Comparison of ENCODE assay signal across 9 cellular contexts in the genomic region with DNA sequence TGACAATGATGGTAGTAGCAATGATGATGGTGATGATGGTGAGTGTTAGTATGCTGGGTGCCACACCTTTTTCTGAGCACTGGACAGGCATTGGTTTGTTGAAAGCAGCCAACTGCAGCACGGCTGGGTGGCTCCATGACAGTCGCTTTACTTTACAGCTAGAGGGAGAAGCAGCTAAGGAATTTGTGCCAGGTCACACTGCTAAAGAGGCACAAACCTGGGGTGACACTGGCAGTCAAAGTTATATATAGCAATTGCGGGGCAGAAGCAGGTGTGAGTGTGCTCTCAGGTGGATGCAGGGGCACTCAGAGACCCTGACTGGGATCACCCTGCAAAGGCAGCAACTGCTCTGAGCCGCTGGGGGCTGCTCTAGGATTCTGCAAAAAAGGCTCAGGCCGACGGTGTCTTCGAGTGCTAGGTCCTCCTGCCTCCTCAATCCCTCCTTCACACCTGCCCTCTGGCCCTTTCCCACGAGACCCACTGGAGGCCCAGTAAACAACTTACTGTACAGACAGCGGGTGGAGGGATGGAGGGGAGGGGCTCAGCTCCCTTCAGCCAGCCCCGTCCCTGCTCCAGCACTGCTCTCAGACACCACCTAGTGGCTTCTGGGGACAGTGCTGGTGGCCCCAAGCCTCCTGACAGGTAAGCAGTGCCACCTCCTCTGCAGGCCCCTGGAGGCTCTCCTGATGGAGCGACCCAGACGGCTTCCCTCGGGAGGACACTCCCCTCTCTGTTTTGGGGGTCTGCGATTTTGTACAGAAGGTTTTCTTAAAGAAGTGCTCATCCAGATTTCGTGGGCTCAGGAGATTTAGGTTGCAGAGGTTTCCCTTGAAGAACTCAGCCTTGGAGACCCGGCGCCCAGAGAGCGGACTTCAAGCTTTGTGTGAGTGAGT. TPM values are rescaled to one million over a fixed set of nuclear protein-coding genes. Genes with fewer than 3 reads are reported as not detected.
DNase-seq lines count a peak whose midpoint lies in the region; ATAC-seq and TF ChIP-seq lines count a peak whose summit lies in the region.
"Had no signal": no experiment of that assay in that cellular context is flagged by ENCODE, and none has a peak within 500 bp of the region (broad histone marks: within the 10 kb centered on the region; RNA-seq: fewer than 3 reads in every experiment).

No MANE protein-coding gene starts in this region.

- H3K4ac ChIP-seq in trophoblast cell (ENCODE audit: low read depth, low read length): no peak overlapping the region

- CTCF ChIA-PET in Caco-2 (lab: Charles Lee): interaction anchor here (0.6 to 2.9 kb wide), 38 partner anchors 8 to 372 kb away, joined by 3 to 188 read pairs (median 6); a partner anchor contains a TSS

- H3K9ac ChIP-seq in MM.1S (ENCODE audit: low read length) (no peak overlapping the region), trophoblast cell (ENCODE audit: low read length) (no peak overlapping the region)

- no peaks in the 10 kb centered on the region for H3K9me2 ChIP-seq in MM.1S (replicated peaks; ENCODE audit: insufficient read depth, low read length)

- H2BK5ac ChIP-seq in trophoblast cell (ENCODE audit: low read depth, low read length, poor library complexity): no peak overlapping the region

- peaks cover 54% of the 10 kb centered on the region for H3K36me3 Mint-ChIP-seq in Caco-2 (ENCODE audit: insufficient read depth, unreplicated experiment)
- H3K36me3 Mint-ChIP-seq in activated T-helper 2 cell treated with anti-CD3 and anti-CD28 coated beads, Interferon-gamma antibody, Interleukin-2, Interleukin-4, amounts not matched to agents 10 μg/mL and 5 μg/mL and 100 μg/mL, durations not matched to agents 14 hours and 24 hours and 36 hours (ENCODE audit: low read depth): peaks cover 33% of the 10 kb centered on the region

- intact Hi-C loops in Caco-2 (cut with micrococcal nuclease; ENCODE audit: unreplicated experiment): loop anchor here (1.0 to 5.0 kb wide), 3 partner anchors 20 to 80 kb away; a partner anchor contains a TSS
- intact Hi-C loops in activated T-helper 2 cell treated with anti-CD3 and anti-CD28 coated beads, Interferon-gamma antibody, Interleukin-2, Interleukin-4, amounts not matched to agents 10 μg/mL and 5 μg/mL and 100 μg/mL, durations not matched to agents 14 hours and 24 hours and 36 hours (cut with micrococcal nuclease): loop anchor here (1.0 kb wide), 1 partner anchor 80 kb away; a partner anchor contains a TSS
- intact Hi-C loops in upper lobe of right lung (cut with DNase I): no loop called here

- no peak overlapping the region for H4K91ac ChIP-seq in trophoblast cell (ENCODE audit: low read depth, low read length)

- H3K79me2 ChIP-seq in MM.1S (ENCODE audit: low read length): peaks cover 35% of the 10 kb centered on the region
- H3K79me2 ChIP-seq in trophoblast cell (ENCODE audit: control insufficient read depth, insufficient read depth, low read length, poor library complexity): peaks cover 18% of the 10 kb centered on the region

- no peak overlapping the region for H3K18ac ChIP-seq in trophoblast cell (ENCODE audit: low read length)

- H3K79me1 ChIP-seq in trophoblast cell (ENCODE audit: low read length): peaks cover 26% of the 10 kb centered on the region

- H3K27ac ChIP-seq in MM.1S (ENCODE audit: low read length) (no peak overlapping the region), trophoblast cell (ENCODE audit: low read depth, low read length) (no peak overlapping the region), upper lobe of right lung (no peak overlapping the region)

- H3K36me3 ChIP-seq in Caco-2 (ENCODE audit: control insufficient read depth, insufficient read depth, low read length) (peaks cover 1% of the 10 kb centered on the region; the same call in 1 of the 2 replicates), MM.1S (replicated peaks; ENCODE audit: insufficient read depth, low read length) (no peaks in the 10 kb centered on the region), trophoblast cell (ENCODE audit: control insufficient read depth in 1 of 2, insufficient read depth in 2 of 2, low read length in 2 of 2) (peaks cover under 1 to 6% of the 10 kb centered on the region in 2 experiments), upper lobe of right lung (no peaks in the 10 kb centered on the region)

- peaks cover 12% of the 10 kb centered on the region for H3K9me3 Mint-ChIP-seq in Caco-2 (ENCODE audit: unreplicated experiment)
- H3K9me3 Mint-ChIP-seq in activated T-helper 2 cell treated with anti-CD3 and anti-CD28 coated beads, Interferon-gamma antibody, Interleukin-2, Interleukin-4, amounts not matched to agents 10 μg/mL and 5 μg/mL and 100 μg/mL, durations not matched to agents 14 hours and 24 hours and 36 hours: peaks cover 5% of the 10 kb centered on the region

- POLR2A ChIA-PET in Caco-2 (lab: Charles Lee): interaction anchor here (0.6 to 1.8 kb wide), 8 partner anchors 11 to 1982 kb away, joined by 3 to 32 read pairs (median 4); a partner anchor contains a TSS

- no peak overlapping the region for H3K14ac ChIP-seq in trophoblast cell (ENCODE audit: low read length)

- no CpG with 5 or more reads among the region's 18 CpGs for WGBS in trophoblast cell (ENCODE audit: extremely low coverage, insufficient coverage, insufficient read length)

- peaks cover 15% of the 10 kb centered on the region for H3K4me1 Mint-ChIP-seq in Caco-2 (ENCODE audit: low read depth, unreplicated experiment)
- H3K4me1 Mint-ChIP-seq in activated T-helper 2 cell treated with anti-CD3 and anti-CD28 coated beads, Interferon-gamma antibody, Interleukin-2, Interleukin-4, amounts not matched to agents 10 μg/mL and 5 μg/mL and 100 μg/mL, durations not matched to agents 14 hours and 24 hours and 36 hours (ENCODE audit: low read depth): peaks cover 21% of the 10 kb centered on the region

- H3K27me3 ChIP-seq in Caco-2 (replicated peaks; ENCODE audit: control insufficient read depth, insufficient read depth, low read length) (no peaks in the 10 kb centered on the region), MM.1S (replicated peaks; ENCODE audit: insufficient read depth, low read length) (no peaks in the 10 kb centered on the region), trophoblast cell (ENCODE audit: insufficient read depth, low read length) (no peaks in the 10 kb centered on the region), upper lobe of right lung (no peaks in the 10 kb centered on the region)

- H3K4me1 ChIP-seq in Caco-2 (peaks cover 31% of the 10 kb centered on the region), MM.1S (ENCODE audit: low read length) (0 out of 2 replicates have a peak, but pooled peaks cover 3% of the 10 kb centered on the region), trophoblast cell (ENCODE audit: control insufficient read depth in 1 of 2, insufficient read depth in 2 of 2, low read length in 2 of 2) (peaks cover 14 to 22% of the 10 kb centered on the region in 2 experiments), upper lobe of right lung (peaks cover 17% of the 10 kb centered on the region)

- no peaks in the 10 kb centered on the region for H3K9me3 ChIP-seq in Caco-2
- no peaks in the 10 kb centered on the region for H3K9me3 ChIP-seq in MM.1S (replicated peaks; ENCODE audit: insufficient read depth, low read length)
- no peaks in the 10 kb centered on the region for H3K9me3 ChIP-seq in trophoblast cell (ENCODE audit: insufficient read depth, low read depth, low read length)
- no peaks in the 10 kb centered on the region for H3K9me3 ChIP-seq in upper lobe of right lung

- no peak overlapping the region for H4K12ac ChIP-seq in trophoblast cell (ENCODE audit: low read depth, low read length)

- no TSS peak for BruUV-seq in Caco-2 (replicated peaks; lab: Mats Ljungman, UMichigan)

- H3K4me2 ChIP-seq in MM.1S (ENCODE audit: low read depth, low read length): no peak overlapping the region
- H3K4me2 ChIP-seq in trophoblast cell (ENCODE audit: low read length): no peak overlapping the region

- no peaks in the 10 kb centered on the region for H4K20me1 ChIP-seq in MM.1S (ENCODE audit: insufficient read depth, low read length)

- no peak overlapping the region for H4K8ac ChIP-seq in trophoblast cell (ENCODE audit: low read depth, low read length)

- no peak overlapping the region for H2BK120ac ChIP-seq in trophoblast cell (ENCODE audit: insufficient read depth, low read length, poor library complexity)

- no peak overlapping the region for H3K4me3 Mint-ChIP-seq in Caco-2 (ENCODE audit: unreplicated experiment)
- no peak overlapping the region for H3K4me3 Mint-ChIP-seq in activated T-helper 2 cell treated with anti-CD3 and anti-CD28 coated beads, Interferon-gamma antibody, Interleukin-2, Interleukin-4, amounts not matched to agents 10 μg/mL and 5 μg/mL and 100 μg/mL, durations not matched to agents 14 hours and 24 hours and 36 hours (ENCODE audit: low read depth)

- H3K4me3 ChIP-seq in Caco-2 (ENCODE audit: low read depth, low read length) (no peak overlapping the region), MM.1S (ENCODE audit: low read length) (no peak overlapping the region), foreskin fibroblast (ENCODE audit: low read depth in 1 of 2, low read length in 2 of 2) (no peak overlapping the region), trophoblast cell (ENCODE audit: low read depth, low read length) (no peak overlapping the region), upper lobe of right lung (no peak overlapping the region)

- H3K27ac Mint-ChIP-seq in Caco-2 (ENCODE audit: unreplicated experiment): peak overlapping the region; percentile 53
- H3K27ac Mint-ChIP-seq in activated T-helper 2 cell treated with anti-CD3 and anti-CD28 coated beads, Interferon-gamma antibody, Interleukin-2, Interleukin-4, amounts not matched to agents 10 μg/mL and 5 μg/mL and 100 μg/mL, durations not matched to agents 14 hours and 24 hours and 36 hours: no peak overlapping the region

- H2AFZ ChIP-seq in MM.1S (ENCODE audit: low read length) (no peak overlapping the region), trophoblast cell (ENCODE audit: insufficient read depth, low read length, poor library complexity) (no peak overlapping the region)

- DNase-seq in Caco-2 (peak; percentile 96 to 99), MM.1S (peak; percentile 81), SHP77 treated with DMSO at 0.1 percent for 48 hours (lab: John Stamatoyannopoulos, UW) (peak; percentile 86), foreskin fibroblast (peak; percentile 60 to 87), trophoblast cell (peak; percentile 86 to 90), upper lobe of right lung (peak; percentile 88)
- DNase-seq in activated T-helper 2 cell treated with anti-CD3 and anti-CD28 coated beads, Interferon-gamma antibody, Interleukin-2, Interleukin-4, amounts not matched to agents 10 μg/mL and 5 μg/mL and 100 μg/mL, durations not matched to agents 14 hours and 24 hours and 36 hours (ENCODE audit: low spot score): peak; percentile 76

- no peak overlapping the region for H2BK12ac ChIP-seq in trophoblast cell (ENCODE audit: low read length)

- H3F3A ChIP-seq in MM.1S (ENCODE audit: insufficient read depth, low read length): peaks cover 9% of the 10 kb centered on the region; the same call in 1 of the 2 replicates

- no peaks in the 10 kb centered on the region for H3K27me3 Mint-ChIP-seq in Caco-2 (ENCODE audit: insufficient read depth, unreplicated experiment)
- no peaks in the 10 kb centered on the region for H3K27me3 Mint-ChIP-seq in activated T-helper 2 cell treated with anti-CD3 and anti-CD28 coated beads, Interferon-gamma antibody, Interleukin-2, Interleukin-4, amounts not matched to agents 10 μg/mL and 5 μg/mL and 100 μg/mL, durations not matched to agents 14 hours and 24 hours and 36 hours (ENCODE audit: low read depth)

- no peak overlapping the region for H3K23ac ChIP-seq in trophoblast cell (ENCODE audit: low read length)

- ATAC-seq in GM21526 (IDR thresholded peaks at IDR 0.05; ENCODE audit: low FRiP score, unreplicated experiment) (peak; percentile 50), upper lobe of right lung (peak; percentile 83)

- TF ChIP-seq CTCF in Caco-2 (IDR thresholded peaks at IDR 0.05; ENCODE audit: insufficient read depth in 1 of 2, low read depth in 1 of 2, low read length in 1 of 2, severe bottlenecking in 1 of 2, unreplicated experiment in 1 of 2): peak; percentile 99 to 100
- peak; percentile 95 for TF ChIP-seq CTCF in MM.1S (IDR thresholded peaks at IDR 0.05; ENCODE audit: low read length)
- peak; percentile 95 for TF ChIP-seq CTCF in foreskin fibroblast (IDR thresholded peaks at IDR 0.05; ENCODE audit: low read depth, low read length)
- TF ChIP-seq CTCF in upper lobe of right lung (IDR thresholded peaks at IDR 0.05): peak; percentile 95

- no peak overlapping the region for H2AK5ac ChIP-seq in trophoblast cell (ENCODE audit: low read length)

RNA-seq across cellular contexts. Expression of a gene that starts 4.4 kb away (rescaled TPM):
- total RNA-seq in Caco-2 (2022) (4,496 and 4,723 TPM in 2 replicates), upper lobe of right lung (1,050 TPM)
- 2,020 and 2,085 TPM in 2 replicates for total RNA-seq in activated T-helper 2 cell treated with anti-CD3 and anti-CD28 coated beads, Interferon-gamma antibody, Interleukin-2, Interleukin-4, amounts not matched to agents 10 μg/mL and 5 μg/mL and 100 μg/mL, durations not matched to agents 14 hours and 24 hours and 36 hours
- polyA plus RNA-seq in trophoblast cell (2013): 2,264 and 2,365 TPM in 2 replicates

RNA-seq across cellular contexts. Expression of a gene that starts 15.4 kb away (rescaled TPM):
- total RNA-seq in Caco-2 (2022) (1,050 and 1,125 TPM in 2 replicates), upper lobe of right lung (279 TPM)
- 3.1 and 3.9 TPM in 2 replicates for total RNA-seq in activated T-helper 2 cell treated with anti-CD3 and anti-CD28 coated beads, Interferon-gamma antibody, Interleukin-2, Interleukin-4, amounts not matched to agents 10 μg/mL and 5 μg/mL and 100 μg/mL, durations not matched to agents 14 hours and 24 hours and 36 hours
- 135 and 147 TPM in 2 replicates for polyA plus RNA-seq in trophoblast cell (2013)

RNA-seq across cellular contexts. Expression of a gene that starts 24.5 kb away (rescaled TPM):
- total RNA-seq in Caco-2 (2022): 30.7 and 36.4 TPM in 2 replicates
- 12.5 and 12.6 TPM in 2 replicates for total RNA-seq in activated T-helper 2 cell treated with anti-CD3 and anti-CD28 coated beads, Interferon-gamma antibody, Interleukin-2, Interleukin-4, amounts not matched to agents 10 μg/mL and 5 μg/mL and 100 μg/mL, durations not matched to agents 14 hours and 24 hours and 36 hours
- polyA plus RNA-seq in trophoblast cell (2013): 15.0 and 15.1 TPM in 2 replicates
- 4.1 TPM for total RNA-seq in upper lobe of right lung

RNA-seq across cellular contexts. Expression of a gene that starts 44.8 kb away (rescaled TPM):
- 39.2 and 40.5 TPM in 2 replicates for total RNA-seq in Caco-2 (2022)
- total RNA-seq in activated T-helper 2 cell treated with anti-CD3 and anti-CD28 coated beads, Interferon-gamma antibody, Interleukin-2, Interleukin-4, amounts not matched to agents 10 μg/mL and 5 μg/mL and 100 μg/mL, durations not matched to agents 14 hours and 24 hours and 36 hours: not detected in 2 replicates
- 7.9 TPM in 2 replicates for polyA plus RNA-seq in trophoblast cell (2013)
- total RNA-seq in upper lobe of right lung: 0.64 TPM
- total RNA-seq: T-helper 1 cell treated with Interleukin-12 subunit alpha and Interleukin-12 subunit beta and Interleukin-4 antibody, amounts not matched to agents 30 ng/mL and 1 ng/mL, for 36 hours had no signal

Comparison
In these comparisons a context has a peak if more than half of its experiments do, and no peak if none do; other contexts are left out.
1. RNA of a gene that starts 15.4 kb away (total RNA-seq): 1,050 to 1,125 TPM in Caco-2 and 279 TPM in upper lobe of right lung (single experiment); 3.1 to 3.9 TPM in activated T-helper 2 cell treated with anti-CD3 and anti-CD28 coated beads, Interferon-gamma antibody, Interleukin-2, Interleukin-4, amounts not matched to agents 10 μg/mL and 5 μg/mL and 100 μg/mL, durations not matched to agents 14 hours and 24 hours and 36 hours; every median in the first group is over 10 times any median in the second.
2. Peak in every context shown above with its lines, with median percentiles within 50 percentile points of each other: DNase-seq and CTCF ChIP-seq.